ENCODE assay signal across 12 cellular contexts in the genomic region with DNA sequence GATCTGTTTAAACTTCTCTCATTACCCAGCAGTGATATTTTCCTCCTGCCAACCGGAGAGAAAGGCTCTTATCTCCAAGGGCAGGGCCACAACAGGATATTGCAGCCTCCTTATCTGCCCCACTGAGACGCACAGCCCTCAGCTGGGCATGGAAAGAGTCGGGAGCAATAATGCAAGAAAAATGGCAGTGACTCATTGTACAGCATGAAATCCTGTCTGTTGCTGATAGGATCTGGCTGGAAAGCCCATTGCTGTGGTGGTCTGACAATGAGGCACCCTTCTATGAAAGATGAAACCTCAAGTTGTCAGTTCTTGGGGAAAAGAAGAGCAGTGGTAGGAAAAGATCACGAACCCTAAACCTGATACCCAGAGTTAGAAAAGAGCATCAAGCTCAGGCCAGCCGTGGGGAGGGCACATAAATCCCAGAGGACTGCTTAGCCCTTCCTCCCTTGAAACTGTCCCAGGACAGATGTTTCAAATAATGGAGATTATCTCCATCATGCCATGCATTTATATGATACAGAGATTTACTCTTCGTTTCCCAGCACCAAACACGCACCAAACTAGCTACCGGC. TPM values are rescaled to one million over a fixed set of nuclear protein-coding genes. Genes with fewer than 3 reads are reported as not detected.
DNase-seq lines count a peak whose midpoint lies in the region; ATAC-seq, FAIRE-seq and TF ChIP-seq lines count a peak whose summit lies in the region.
"Had no signal": no experiment of that assay in that cellular context is flagged by ENCODE, and none has a peak within 500 bp of the region (broad histone marks: within the 10 kb centered on the region; RNA-seq: fewer than 3 reads in every experiment).

No MANE protein-coding gene starts in this region.

- no peak for TF ChIP-seq POLR2A in NB4 (IDR thresholded peaks at IDR 0.05; ENCODE audit: extremely low read depth, insufficient read length)

- TF ChIP-seq CTCF in AG10803 (conservative IDR thresholded peaks at IDR 0.05; ENCODE audit: low read length) = no peak
- TF ChIP-seq CTCF in NB4 (IDR thresholded peaks at IDR 0.05; ENCODE audit: low read depth, low read length) = no peak
- no peak for TF ChIP-seq CTCF in choroid plexus epithelial cell (conservative IDR thresholded peaks at IDR 0.05; ENCODE audit: low read depth, low read length)
- no peak for TF ChIP-seq CTCF in lung (IDR thresholded peaks at IDR 0.05; ENCODE audit: control extremely low read depth, extremely low read depth)
- TF ChIP-seq CTCF in kidney (IDR thresholded peaks at IDR 0.05; ENCODE audit: borderline replicate concordance, extremely low read depth, insufficient read depth) = no peak
- no peak for TF ChIP-seq CTCF in WERI-Rb-1 (IDR thresholded peaks at IDR 0.05; ENCODE audit: low read depth, low read length)

- ATAC-seq in lung (ENCODE audit: insufficient read depth, low FRiP score) = peak; percentile 65

- H3K4me3 ChIP-seq in AG10803 (ENCODE audit: low read length) = no peak overlapping the region
- no peak overlapping the region for H3K4me3 ChIP-seq in NB4 (ENCODE audit: low read depth, low read length)
- H3K4me3 ChIP-seq in choroid plexus epithelial cell (ENCODE audit: low read depth, low read length) = no peak overlapping the region
- no peak overlapping the region for H3K4me3 ChIP-seq in lung
- no peak overlapping the region for H3K4me3 ChIP-seq in kidney (ENCODE audit: low read length in 2 of 2)
- no peak overlapping the region for H3K4me3 ChIP-seq in WERI-Rb-1 (ENCODE audit: low read depth, low read length)
- H3K4me3 ChIP-seq: ascending aorta had no signal

- peak; percentile 17 for DNase-seq in AG10803 (ENCODE audit: low read depth)
- peak; percentile 82 for DNase-seq in NB4 (ENCODE audit: low read depth)
- peak; percentile 62 for DNase-seq in choroid plexus epithelial cell (ENCODE audit: low read depth)
- DNase-seq in lung (ENCODE audit: low spot score) = no peak
- DNase-seq in CD1c-positive myeloid dendritic cell (ENCODE audit: extremely low spot score) = no peak
- DNase-seq in activated CD4-positive, alpha-beta T cell treated with anti-CD3 and anti-CD28 coated beads for 48 hours = no peak
- DNase-seq in kidney = no peak
- no peak for DNase-seq in WERI-Rb-1
- DNase-seq: activated CD4-positive, alpha-beta T cell treated with anti-CD3 and anti-CD28 coated beads, Interleukin-2, amount 50 U/mL, for 4 hours; CD4-positive, alpha-beta T cell; NCI-H1436 treated with DMSO at 0.1 percent for 48 hours had no signal

- H3K9me3 ChIP-seq in lung (ENCODE audit: control insufficient read depth in 2 of 2, insufficient read depth in 1 of 2, low read length in 1 of 2) = no peaks in the 10 kb centered on the region
- no peaks in the 10 kb centered on the region for H3K9me3 ChIP-seq in kidney (ENCODE audit: control insufficient read depth in 1 of 2, low read length in 2 of 2)
- no peaks in the 10 kb centered on the region for H3K9me3 ChIP-seq in WERI-Rb-1 (ENCODE audit: severe bottlenecking)
- H3K9me3 ChIP-seq: ascending aorta had no signal

- H3K27ac ChIP-seq in lung (ENCODE audit: low read depth in 1 of 2, low read length in 1 of 2) (peak overlapping the region in 1 of 2 donors; percentile 19), kidney (ENCODE audit: low read depth in 2 of 2, low read length in 2 of 2) (no peak overlapping the region), WERI-Rb-1 (no peak overlapping the region)
- H3K27ac ChIP-seq: ascending aorta had no signal

- 43 to 47% methylated on average over 8 of the region's 8 CpGs for WGBS in lung, 2 donors

- intact Hi-C loops in kidney (cut with DNase I) = no loop called here

- no peak for FAIRE-seq in kidney (lab: Jason Lieb, UNC)

- H3K27me3 ChIP-seq in lung (ENCODE audit: control insufficient read depth, insufficient read depth) = no peaks in the 10 kb centered on the region
- H3K27me3 ChIP-seq in WERI-Rb-1 (ENCODE audit: insufficient read depth, low read depth, severe bottlenecking) = no peaks in the 10 kb centered on the region
- H3K27me3 ChIP-seq: ascending aorta had no signal

- no peak overlapping the region for H3K9ac ChIP-seq in kidney (ENCODE audit: low read length in 2 of 2)

- H3K36me3 ChIP-seq in lung (ENCODE audit: control insufficient read depth in 2 of 2, insufficient read depth in 2 of 2, low read length in 2 of 2) (no peaks in the 10 kb centered on the region), kidney (ENCODE audit: control insufficient read depth in 1 of 2, insufficient read depth in 2 of 2, low read length in 2 of 2) (peaks cover 0 to 8% of the 10 kb centered on the region in 2 donors), WERI-Rb-1 (no peaks in the 10 kb centered on the region)
- H3K36me3 ChIP-seq: ascending aorta had no signal

- H3K4me1 ChIP-seq in lung (ENCODE audit: control insufficient read depth in 2 of 2, insufficient read depth in 2 of 2, low read length in 2 of 2) = peaks cover 0 to 4% of the 10 kb centered on the region in 2 donors
- peaks cover 0 to 4% of the 10 kb centered on the region in 2 donors for H3K4me1 ChIP-seq in kidney (ENCODE audit: control insufficient read depth in 1 of 2, insufficient read depth in 1 of 2, low read depth in 1 of 2, low read length in 2 of 2)

RNA-seq across cellular contexts. Expression of a gene that starts 47.0 kb away (rescaled TPM):
- 10 to 100 TPM in 1 of 2 donors, 1 to 10 TPM in 1; 7.6 to 17.0 TPM for total RNA-seq in lung
- 1 to 10 TPM; 3.0 to 4.8 TPM for polyA plus RNA-seq in lung
- 5.8 TPM for total RNA-seq in kidney
- 2.4 TPM for polyA plus RNA-seq in kidney (ENCODE audit: insufficient read depth, low read depth, low replicate concordance)

Comparison
In these comparisons a context has a peak if more than half of its experiments do, and no peak if none do; other contexts are left out.
1. DNase-seq: peak in AG10803 (single experiment), NB4 (single experiment) and choroid plexus epithelial cell (single experiment); none in lung (single experiment), CD1c-positive myeloid dendritic cell (single experiment), activated CD4-positive, alpha-beta T cell treated with anti-CD3 and anti-CD28 coated beads for 48 hours (single experiment), kidney (single experiment) and WERI-Rb-1 (single experiment).